ENCODE assay signal across 8 cellular contexts in genomic region chr2:233385489-233386044, GRCh38. TPM values are rescaled to one million over a fixed set of nuclear protein-coding genes. Genes with fewer than 3 reads are reported as not detected.
DNase-seq lines count a peak whose midpoint lies in the region; ATAC-seq and TF ChIP-seq lines count a peak whose summit lies in the region.

No MANE protein-coding gene starts in this region.

- H3K27me3 ChIP-seq in Caco-2 (replicated peaks; ENCODE audit: control insufficient read depth, insufficient read depth, low read length) (no peaks in the 10 kb centered on the region), mesendoderm (ENCODE audit: insufficient read depth, low read length, poor library complexity) (no peaks in the 10 kb centered on the region), neuronal stem cell (ENCODE audit: control insufficient read depth in 3 of 3, insufficient read depth in 3 of 3, low read depth in 1 of 3, low read length in 3 of 3) (no peaks in the 10 kb centered on the region)

- no peak for TF ChIP-seq CTCF in Caco-2 (IDR thresholded peaks at IDR 0.05; ENCODE audit: insufficient read depth in 1 of 2, low read depth in 1 of 2, low read length in 1 of 2, severe bottlenecking in 1 of 2, unreplicated experiment in 1 of 2)

- no peaks in the 10 kb centered on the region for H3K9me3 ChIP-seq in Caco-2
- H3K9me3 ChIP-seq in neuronal stem cell (replicated peaks in 1 of 2; ENCODE audit: control insufficient read depth in 2 of 2, insufficient read depth in 1 of 2, low read depth in 1 of 2, low read length in 2 of 2), result no peaks in the 10 kb centered on the region

- H3K4me1 ChIP-seq in Caco-2, result no peaks in the 10 kb centered on the region
- no peaks in the 10 kb centered on the region for H3K4me1 ChIP-seq in mesendoderm (ENCODE audit: control insufficient read depth, low read depth, low read length)
- peaks cover 9 to 13% of the 10 kb centered on the region in 2 donors for H3K4me1 ChIP-seq in neuronal stem cell (ENCODE audit: control insufficient read depth in 2 of 2, insufficient read depth in 1 of 2, low read depth in 1 of 2, low read length in 2 of 2)

- no peak overlapping the region for H3K14ac ChIP-seq in neuronal stem cell (ENCODE audit: low read length)

- no peak overlapping the region for H3K4me3 ChIP-seq in Caco-2 (ENCODE audit: low read depth, low read length)
- no peak overlapping the region for H3K4me3 ChIP-seq in mesendoderm (ENCODE audit: low read length)
- no peak overlapping the region for H3K4me3 ChIP-seq in neuronal stem cell (ENCODE audit: low read length in 2 of 2)

- H3K4me3 Mint-ChIP-seq in Caco-2 (ENCODE audit: unreplicated experiment), result no peak overlapping the region
- H3K4me3 Mint-ChIP-seq in stimulated activated naive B cell treated with anti-CD40 and anti-IgM and Interleukin-4, amounts not matched to agents 10 μg/mL and 1 μg/mL and 100 μg/mL, for 72 hours, result peak overlapping the region; percentile 82 to 91

- no peak overlapping the region for H4K91ac ChIP-seq in neuronal stem cell (ENCODE audit: low read depth, low read length, poor library complexity)

- no peak overlapping the region for H3K56ac ChIP-seq in mesendoderm (ENCODE audit: low read length)

- no peak overlapping the region for H2BK12ac ChIP-seq in neuronal stem cell (ENCODE audit: low read length)

- H3K4ac ChIP-seq in mesendoderm (ENCODE audit: low read depth, low read length) (no peak overlapping the region), neuronal stem cell (ENCODE audit: low read length) (no peak overlapping the region)

- peaks cover 55% of the 10 kb centered on the region for H3K36me3 Mint-ChIP-seq in Caco-2 (ENCODE audit: insufficient read depth, unreplicated experiment)
- peaks cover 65 to 77% of the 10 kb centered on the region in 2 donors for H3K36me3 Mint-ChIP-seq in stimulated activated naive B cell treated with anti-CD40 and anti-IgM and Interleukin-4, amounts not matched to agents 10 μg/mL and 1 μg/mL and 100 μg/mL, for 72 hours

- BruUV-seq in Caco-2 (replicated peaks; lab: Mats Ljungman, UMichigan), result no TSS peak

- no peak overlapping the region for H4K8ac ChIP-seq in mesendoderm (ENCODE audit: low read depth, low read length)
- H4K8ac ChIP-seq in neuronal stem cell (ENCODE audit: low read depth, low read length), result no peak overlapping the region

- no peak overlapping the region for H3K9ac ChIP-seq in mesendoderm (ENCODE audit: low read length)
- no peak overlapping the region for H3K9ac ChIP-seq in neuronal stem cell (ENCODE audit: low read depth, low read length, poor library complexity)

- WGBS in mesendoderm (ENCODE audit: extremely low coverage, insufficient coverage, low lambda C conversion rate), result no CpG with 5 or more reads among the region's 14 CpGs
- WGBS in neuronal stem cell (ENCODE audit: extremely low coverage in 2 of 2, insufficient read length in 2 of 2, insufficient replicate concordance in 1 of 2), 2 donors, result no CpG with 5 or more reads among the region's 14 CpGs

- H3K23ac ChIP-seq in mesendoderm (ENCODE audit: low read length) (no peak overlapping the region), neuronal stem cell (ENCODE audit: low read depth, low read length, poor library complexity) (no peak overlapping the region)

- H2BK15ac ChIP-seq in mesendoderm (replicated peaks; ENCODE audit: low read depth), result no peak overlapping the region
- H2BK15ac ChIP-seq in neuronal stem cell (ENCODE audit: low read length), result no peak overlapping the region

- H2BK5ac ChIP-seq in mesendoderm (ENCODE audit: low read length) (no peak overlapping the region), neuronal stem cell (ENCODE audit: low read length) (no peak overlapping the region)

- no peak overlapping the region for H3K4me2 ChIP-seq in mesendoderm (ENCODE audit: low read length)
- no peak overlapping the region for H3K4me2 ChIP-seq in neuronal stem cell (ENCODE audit: insufficient read depth, low read length, poor library complexity, severe bottlenecking)

- H3K27ac Mint-ChIP-seq in Caco-2 (ENCODE audit: unreplicated experiment), result peak overlapping the region; percentile 22
- H3K27ac Mint-ChIP-seq in stimulated activated naive B cell treated with anti-CD40 and anti-IgM and Interleukin-4, amounts not matched to agents 10 μg/mL and 1 μg/mL and 100 μg/mL, for 72 hours, result peak overlapping the region; percentile 99

- no peaks in the 10 kb centered on the region for H3K27me3 Mint-ChIP-seq in Caco-2 (ENCODE audit: insufficient read depth, unreplicated experiment)
- no peaks in the 10 kb centered on the region for H3K27me3 Mint-ChIP-seq in stimulated activated naive B cell treated with anti-CD40 and anti-IgM and Interleukin-4, amounts not matched to agents 10 μg/mL and 1 μg/mL and 100 μg/mL, for 72 hours

- H2AFZ ChIP-seq in neuronal stem cell (ENCODE audit: low read length), result no peak overlapping the region

- POLR2A ChIA-PET in Caco-2 (lab: Charles Lee), result no interaction called here

- H3K27ac ChIP-seq in mesendoderm (ENCODE audit: low read depth, low read length), result no peak overlapping the region
- no peak overlapping the region for H3K27ac ChIP-seq in neuronal stem cell (replicated peaks; ENCODE audit: low read length)

- H2AK5ac ChIP-seq in mesendoderm (ENCODE audit: low read length) (no peak overlapping the region), neuronal stem cell (ENCODE audit: low read depth, low read length) (no peak overlapping the region)

- CTCF ChIA-PET in Caco-2 (lab: Charles Lee), result no interaction called here

- H2BK120ac ChIP-seq in mesendoderm (ENCODE audit: low read depth, low read length) (no peak overlapping the region), neuronal stem cell (ENCODE audit: low read depth, low read length) (no peak overlapping the region)

- no peak overlapping the region for H3K18ac ChIP-seq in mesendoderm (ENCODE audit: low read length)
- no peak overlapping the region for H3K18ac ChIP-seq in neuronal stem cell (ENCODE audit: low read length)

- H3K79me1 ChIP-seq in mesendoderm (ENCODE audit: low read length) (peaks cover 7% of the 10 kb centered on the region), neuronal stem cell (ENCODE audit: low read depth, low read length) (peaks cover 8% of the 10 kb centered on the region)

- H3K9me3 Mint-ChIP-seq in Caco-2 (ENCODE audit: unreplicated experiment), result no peaks in the 10 kb centered on the region
- H3K9me3 Mint-ChIP-seq in stimulated activated naive B cell treated with anti-CD40 and anti-IgM and Interleukin-4, amounts not matched to agents 10 μg/mL and 1 μg/mL and 100 μg/mL, for 72 hours, result peaks cover 0 to 2% of the 10 kb centered on the region in 2 donors

- H3K36me3 ChIP-seq in Caco-2 (ENCODE audit: control insufficient read depth, insufficient read depth, low read length) (no peaks in the 10 kb centered on the region), mesendoderm (ENCODE audit: control insufficient read depth, insufficient read depth, low read length) (no peaks in the 10 kb centered on the region), neuronal stem cell (replicated peaks in 1 of 2; ENCODE audit: control insufficient read depth in 2 of 2, insufficient read depth in 2 of 2, low read length in 2 of 2) (peaks cover 2 to 9% of the 10 kb centered on the region in 2 donors)

- ATAC-seq in GM19452 (IDR thresholded peaks at IDR 0.05; ENCODE audit: unreplicated experiment) (peak; percentile 50), HG03520 (IDR thresholded peaks at IDR 0.05; ENCODE audit: unreplicated experiment) (peak; percentile 56)
- ATAC-seq in stimulated activated naive B cell treated with anti-CD40 and anti-IgM and Interleukin-4, amounts not matched to agents 10 μg/mL and 1 μg/mL and 100 μg/mL, for 72 hours (replicated peaks), result peak; percentile 78 to 80

- no peaks in the 10 kb centered on the region for H3K79me2 ChIP-seq in mesendoderm (ENCODE audit: control insufficient read depth, insufficient read depth, low read length)

- DNase-seq in Caco-2 (no peak), mesendoderm (no peak), NCI-H2107 (lab: John Stamatoyannopoulos, UW) (no peak), neuronal stem cell (ENCODE audit: low spot score) (no peak)
- peak; percentile 30 for DNase-seq in activated naive CD8-positive, alpha-beta T cell treated with anti-CD3 and anti-CD28 coated beads, Interleukin-2, amount 50 U/mL, for 16 hours (ENCODE audit: low read depth, low spot score)
- peak; percentile 68 for DNase-seq in stimulated activated naive B cell treated with anti-CD40 and anti-IgM and Interleukin-4, amounts not matched to agents 10 μg/mL and 1 μg/mL and 100 μg/mL, for 72 hours

- peaks cover 26% of the 10 kb centered on the region for H3K4me1 Mint-ChIP-seq in Caco-2 (ENCODE audit: low read depth, unreplicated experiment)
- H3K4me1 Mint-ChIP-seq in stimulated activated naive B cell treated with anti-CD40 and anti-IgM and Interleukin-4, amounts not matched to agents 10 μg/mL and 1 μg/mL and 100 μg/mL, for 72 hours, result peaks cover 68 to 92% of the 10 kb centered on the region in 2 donors

- no peak overlapping the region for H4K5ac ChIP-seq in mesendoderm (ENCODE audit: low read length)

- intact Hi-C loops in Caco-2 (cut with micrococcal nuclease; ENCODE audit: unreplicated experiment), result no loop called here

RNA-seq across cellular contexts. Expression of gene DGKD, which starts 31.3 kb away (rescaled TPM):
- 105 and 108 TPM in 2 replicates for total RNA-seq in Caco-2 (2022)
- 8.0 TPM for polyA plus RNA-seq in mesendoderm (2013, experiment 1 of 2)
- polyA plus RNA-seq in mesendoderm (2013, experiment 2 of 2), result 7.0 TPM
- polyA plus RNA-seq in neuronal stem cell (2013, experiment 1 of 2), result 15.2 TPM
- 15.9 TPM for polyA plus RNA-seq in neuronal stem cell (2013, experiment 2 of 2)

Comparison
In these comparisons a context has a peak if more than half of its experiments do, and no peak if none do; other contexts are left out.
1. DNase-seq: peak in activated naive CD8-positive, alpha-beta T cell treated with anti-CD3 and anti-CD28 coated beads, Interleukin-2, amount 50 U/mL, for 16 hours (single experiment) and stimulated activated naive B cell treated with anti-CD40 and anti-IgM and Interleukin-4, amounts not matched to agents 10 μg/mL and 1 μg/mL and 100 μg/mL, for 72 hours (single experiment); none in Caco-2 (0 of 2), mesendoderm (single experiment), NCI-H2107 (single experiment) and neuronal stem cell (single experiment).
2. Peak in every context shown above with its lines, with median percentiles within 50 percentile points of each other: ATAC-seq.